Comparison of ENCODE assay signal across 20 cellular contexts in the genomic region with DNA sequence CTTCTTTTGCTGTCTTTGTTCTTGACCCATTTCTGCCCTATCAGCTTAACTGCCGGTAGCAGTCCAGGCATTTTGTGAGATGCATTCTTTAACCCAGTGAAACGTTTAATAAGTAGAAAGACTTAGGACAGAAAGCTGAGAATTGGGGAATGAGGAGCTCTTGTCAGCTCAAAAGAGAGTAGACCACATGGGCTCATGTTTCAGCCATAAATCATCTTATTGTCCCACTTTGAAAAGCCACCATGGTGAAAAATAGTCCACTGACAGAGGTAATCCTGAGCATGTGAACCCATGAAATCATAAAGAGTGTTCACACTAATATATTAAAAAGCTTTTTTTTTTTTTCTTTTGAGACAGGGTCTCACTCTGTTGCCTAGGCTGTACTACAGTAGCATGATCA.
"Had no signal": no experiment of that assay in that cellular context is flagged by ENCODE, and none has a peak within 500 bp of the region (broad histone marks: within the 10 kb centered on the region; RNA-seq: fewer than 3 reads in every experiment).

No MANE protein-coding gene starts in this region.

- H3K4me3 ChIP-seq: SJSA1, SK-N-MC had no signal

- H3K27me3 ChIP-seq: SJSA1 had no signal

- H3K27ac ChIP-seq: SJSA1, SK-N-MC had no signal

- H3K9me3 ChIP-seq: SJSA1 had no signal

- FAIRE-seq: RCC 7860 had no signal

- H3K4me1 ChIP-seq: SJSA1 had no signal

- DNase-seq: Kasumi-1, KG1, MM.1S, NCI-H1092 treated with DMSO at 0.1 percent for 48 hours, NCI-H1436, NCI-H187, NCI-H2029 treated with DMSO at 0.1 percent for 48 hours, NCI-H2171, NCI-H226, NCI-H446, NCI-H510A, NCI-H524 treated with DMSO at 0.1 percent for 48 hours, NCI-H69, NCI-H774, Right ventricle myocardium superior, RPMI8226, SIG-M5 had no signal
